ENCODE assay signal across 8 cellular contexts in the genomic region with DNA sequence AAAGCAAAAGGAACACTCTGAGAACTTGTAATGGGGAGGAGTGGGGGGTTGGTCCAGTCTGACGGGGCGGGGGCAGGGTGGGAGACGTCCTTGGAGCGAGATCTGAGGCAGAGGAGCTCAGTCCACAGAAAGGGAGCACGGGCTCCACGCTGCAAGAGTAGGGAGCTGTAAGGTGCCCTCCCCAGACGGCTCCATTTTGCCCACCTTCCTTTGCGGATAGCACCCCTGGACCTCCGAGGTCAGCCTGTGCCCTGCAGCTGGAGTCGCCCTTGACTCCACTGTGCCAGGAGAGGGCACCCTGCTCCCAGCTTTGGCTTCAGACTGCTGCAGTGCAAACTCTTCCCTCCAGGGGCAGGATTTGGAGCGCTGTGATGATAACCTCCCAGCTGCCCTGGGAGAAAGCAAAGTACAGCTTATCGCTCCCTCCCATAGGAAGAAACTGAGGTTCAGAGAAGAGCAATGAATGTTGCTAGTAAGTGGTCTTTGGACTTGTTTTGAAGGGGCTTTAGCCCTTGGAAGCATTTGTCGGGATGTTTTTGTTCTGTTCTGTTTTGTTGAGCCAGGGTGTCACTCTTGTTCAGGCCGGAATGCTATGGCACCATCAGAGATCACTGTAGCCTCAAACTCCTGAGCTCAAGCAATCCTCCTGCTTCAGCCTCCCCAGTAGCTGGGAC. TPM values are rescaled to one million over a fixed set of nuclear protein-coding genes. Genes with fewer than 3 reads are reported as not detected.
DNase-seq lines count a peak whose midpoint lies in the region; ATAC-seq, FAIRE-seq and TF ChIP-seq lines count a peak whose summit lies in the region.

No MANE protein-coding gene starts in this region.

- H3K4me1 ChIP-seq in kidney (ENCODE audit: control insufficient read depth in 1 of 2, insufficient read depth in 1 of 2, low read depth in 1 of 2, low read length in 2 of 2), result peaks cover 5 to 8% of the 10 kb centered on the region in 2 donors

- H3K9me3 ChIP-seq in kidney (ENCODE audit: control insufficient read depth in 1 of 2, low read length in 2 of 2), result no peaks in the 10 kb centered on the region

- DNase-seq in A172 (ENCODE audit: low spot score), result peak; percentile 93
- DNase-seq in NCI-H446 (lab: John Stamatoyannopoulos, UW), result peak; percentile 65 to 92
- DNase-seq in central memory CD4-positive, alpha-beta T cell, result peak; percentile 80
- peak; percentile 91 for DNase-seq in kidney
- peak; percentile 60 to 79 (median 72) for DNase-seq in stimulated activated CD4-positive, alpha-beta T cell treated with anti-CD3 and anti-CD28 coated beads, Interleukin-1b, Interleukin-23, amount 100 ng/mL, for 24 hours (ENCODE audit: low read depth in 4 of 4, low spot score in 1 of 4)

- H3K36me3 ChIP-seq in kidney (ENCODE audit: control insufficient read depth in 1 of 2, insufficient read depth in 2 of 2, low read length in 2 of 2), result no peaks in the 10 kb centered on the region

- intact Hi-C loops in kidney (cut with DNase I), result no loop called here

- ATAC-seq in GM18520 (IDR thresholded peaks at IDR 0.05; ENCODE audit: unreplicated experiment), result peak; percentile 80
- ATAC-seq in HG03175 (IDR thresholded peaks at IDR 0.05; ENCODE audit: unreplicated experiment), result peak; percentile 89
- peak; percentile 97 to 98 for ATAC-seq in activated CD4-positive, CD25-positive, alpha-beta regulatory T cell treated with anti-CD3 and anti-CD28 coated beads, Interleukin-2, amount 50 U/mL, for 24 hours

- no peak overlapping the region for H3K9ac ChIP-seq in kidney (ENCODE audit: low read length in 2 of 2)

- FAIRE-seq in kidney (lab: Jason Lieb, UNC), result no peak

- peak overlapping the region in 1 of 2 donors; percentile 4 for H3K4me3 ChIP-seq in kidney (ENCODE audit: low read length in 2 of 2)

- peak; percentile 100 for TF ChIP-seq CTCF in kidney (IDR thresholded peaks at IDR 0.05; ENCODE audit: borderline replicate concordance, extremely low read depth, insufficient read depth)

- H3K27ac ChIP-seq in kidney (ENCODE audit: low read depth in 2 of 2, low read length in 2 of 2), result no peak overlapping the region

RNA-seq across cellular contexts. Expression of a gene that starts 9.5 kb away (rescaled TPM):
- total RNA-seq in A172 (2014; rRNA removed; shearing (Covaris generic)), result 220 and 225 TPM in 2 replicates
- total RNA-seq in kidney, result 70.3 TPM
- polyA plus RNA-seq in kidney (ENCODE audit: insufficient read depth, low read depth, low replicate concordance), result 144 TPM

RNA-seq across cellular contexts. Expression of a gene that starts 50.4 kb away (rescaled TPM):
- 40.9 and 63.8 TPM in 2 replicates for total RNA-seq in A172 (2014; rRNA removed; shearing (Covaris generic))
- total RNA-seq in kidney, result 63.1 TPM
- polyA plus RNA-seq in kidney (ENCODE audit: insufficient read depth, low read depth, low replicate concordance), result 10.1 TPM
